28 cellular contexts compared by ENCODE assay signal in genomic region chr6:46366190-46366900, GRCh38.
"Had no signal": no experiment of that assay in that cellular context is flagged by ENCODE, and none has a peak within 500 bp of the region (broad histone marks: within the 10 kb centered on the region; RNA-seq: fewer than 3 reads in every experiment).

No MANE protein-coding gene starts in this region.

- H3K4me3 Mint-ChIP-seq: activated B cell treated with CpG ODN at 0.5 μM for 24 hours; activated CD8-positive, alpha-beta T cell treated with anti-CD3 and anti-CD28 coated beads for 36 hours; activated naive CD8-positive, alpha-beta T cell; activated T-cell treated with anti-CD3 and anti-CD28 coated beads, Interleukin-2, amount 50 U/mL, for 4 hours; activated T-helper 17 cell treated with anti-CD3 and anti-CD28 coated beads, Interleukin-2, amount 50 U/mL, for 72 hours; T-helper 17 cell; T-helper 2 cell treated with Interferon-gamma antibody and Interleukin-4, amounts not matched to agents 5 μg/mL and 100 μg/mL, for 36 hours had no signal

- H3K27me3 Mint-ChIP-seq: activated B cell treated with CpG ODN at 0.5 μM for 24 hours had no signal

- H3K36me3 Mint-ChIP-seq: activated naive CD8-positive, alpha-beta T cell had no signal

- H3K27ac Mint-ChIP-seq: activated B cell treated with CpG ODN at 0.5 μM for 24 hours; activated CD8-positive, alpha-beta T cell treated with anti-CD3 and anti-CD28 coated beads for 36 hours; activated naive CD8-positive, alpha-beta T cell; activated T-helper 17 cell treated with anti-CD3 and anti-CD28 coated beads, Interleukin-2, amount 50 U/mL, for 72 hours; T-helper 17 cell; T-helper 2 cell treated with Interferon-gamma antibody and Interleukin-4, amounts not matched to agents 5 μg/mL and 100 μg/mL, for 36 hours had no signal

- ATAC-seq: activated CD4-positive, CD25-positive, alpha-beta regulatory T cell treated with anti-CD3 and anti-CD28 coated beads, Interleukin-2, amount 50 U/mL, for 24 hours; activated CD8-positive, alpha-beta T cell treated with anti-CD3 and anti-CD28 coated beads for 36 hours; activated T-cell treated with anti-CD3 and anti-CD28 coated beads, Interleukin-2, amount 50 U/mL, for 4 hours; activated T-helper 17 cell treated with anti-CD3 and anti-CD28 coated beads, Interleukin-2, amount 50 U/mL, for 72 hours; gastroesophageal sphincter; heart right ventricle; T-helper 17 cell had no signal

- DNase-seq: activated B cell treated with CpG ODN at 0.5 μM for 24 hours; activated CD4-positive, alpha-beta T cell treated with anti-CD3 and anti-CD28 coated beads for 48 hours; activated CD4-positive, alpha-beta T cell treated with anti-CD3 and anti-CD28 coated beads, Interleukin-2, amount 50 U/mL, for 1 hour; activated CD4-positive, alpha-beta T cell treated with anti-CD3 and anti-CD28 coated beads, Interleukin-2, amount 50 U/mL, for 48 hours; activated CD8-positive, alpha-beta memory T cell treated with anti-CD3 and anti-CD28 coated beads for 24 hours; activated CD8-positive, alpha-beta T cell treated with anti-CD3 and anti-CD28 coated beads for 36 hours; activated effector memory CD4-positive, alpha-beta T cell treated with Interleukin-2 at 50 U/mL for 16 hours; activated gamma-delta T cell treated with Interleukin-2 at 50 U/mL for 16 hours; activated naive CD4-positive, alpha-beta T cell treated with anti-CD3 and anti-CD28 coated beads, Interleukin-2, amount 50 U/mL, for 16 hours; activated naive CD4-positive, alpha-beta T cell treated with Interleukin-2 at 50 U/mL for 16 hours; activated T-cell treated with anti-CD3 and anti-CD28 coated beads, Interleukin-2, amount 50 U/mL, for 4 hours; amniotic stem cell; anterior cingulate cortex; brain microvascular endothelial cell; cortex of kidney; dermis blood vessel endothelial cell; effector CD4-positive, alpha-beta T cell; foreskin melanocyte; heart right ventricle; T-helper 1 cell; T-helper 17 cell; T1000; WERI-Rb-1 had no signal

- H3K9me3 Mint-ChIP-seq: activated B cell treated with CpG ODN at 0.5 μM for 24 hours; activated CD8-positive, alpha-beta T cell treated with anti-CD3 and anti-CD28 coated beads for 36 hours; activated T-cell treated with anti-CD3 and anti-CD28 coated beads, Interleukin-2, amount 50 U/mL, for 4 hours; activated T-helper 17 cell treated with anti-CD3 and anti-CD28 coated beads, Interleukin-2, amount 50 U/mL, for 72 hours; T-helper 2 cell treated with Interferon-gamma antibody and Interleukin-4, amounts not matched to agents 5 μg/mL and 100 μg/mL, for 36 hours had no signal

- H3K4me1 Mint-ChIP-seq: activated T-helper 17 cell treated with anti-CD3 and anti-CD28 coated beads, Interleukin-2, amount 50 U/mL, for 72 hours; T-helper 17 cell had no signal
